ENCODE assay signal across 1 cellular context in the genomic region with DNA sequence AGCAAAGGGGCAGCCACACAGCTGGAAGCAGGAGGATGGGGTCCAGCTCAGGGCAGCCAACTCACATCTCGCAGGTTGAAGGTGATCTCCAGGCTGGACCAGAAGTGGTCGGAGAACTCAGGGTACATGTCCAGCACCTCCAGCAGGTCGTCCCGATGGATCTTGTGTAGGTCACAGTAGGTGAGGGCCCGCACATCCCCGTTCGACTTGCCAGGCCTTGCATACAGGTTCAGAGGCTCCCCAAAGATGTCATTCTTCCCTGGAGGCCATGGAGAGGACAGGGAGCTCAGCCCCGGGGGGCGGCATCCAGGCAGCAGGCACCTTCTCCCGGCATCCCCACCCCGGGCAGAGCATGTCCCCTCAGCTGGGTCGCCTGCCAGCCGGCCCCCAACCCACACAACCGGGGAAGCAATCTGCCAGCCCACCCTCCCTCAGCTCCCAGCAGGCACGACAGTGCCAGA.
TF ChIP-seq lines count a peak whose summit lies in the region.

No MANE protein-coding gene starts in this region.

TF ChIP-seq in K562, 482 proteins besides CTCF, POLR2A, EP300 and RAD21:
- TF ChIP-seq ETS2 (tag; IDR thresholded peaks at IDR 0.05; ENCODE audit: borderline replicate concordance, poor library complexity, severe bottlenecking) (no peak), MAFG (tag; conservative IDR thresholded peaks at IDR 0.05) (no peak), RBM22 (IDR thresholded peaks at IDR 0.05; ENCODE audit: low read depth, low read length, poor library complexity, severe bottlenecking) (peak; percentile 87), POLR2G (IDR thresholded peaks at IDR 0.05; ENCODE audit: low read depth, low read length) (peak; percentile 80), CXXC5 (CRISPR knock-in tag; IDR thresholded peaks at IDR 0.05) (no peak), PHF20 (IDR thresholded peaks at IDR 0.05; ENCODE audit: partially characterized antibody) (no peak), KLF10 (CRISPR knock-in tag; IDR thresholded peaks at IDR 0.05) (no peak), SRSF3 (IDR thresholded peaks at IDR 0.05; ENCODE audit: insufficient read depth, low read length) (no peak), ETV5 (CRISPR knock-in tag; IDR thresholded peaks at IDR 0.05; ENCODE audit: low read depth) (no peak), ATF1 (CRISPR knock-in tag; IDR thresholded peaks at IDR 0.05) (no peak), ATF1 (tag; IDR thresholded peaks at IDR 0.05) (no peak), BMI1 (IDR thresholded peaks at IDR 0.05; ENCODE audit: low read length) (no peak), GATA2 (CRISPR knock-in tag; IDR thresholded peaks at IDR 0.05) (no peak), MYNN (IDR thresholded peaks at IDR 0.05) (0 out of 2 replicates have a peak, but pooled peaks have one; percentile 53), MYNN (CRISPR knock-in tag; IDR thresholded peaks at IDR 0.05) (no peak), ZNF316 (IDR thresholded peaks at IDR 0.05) (no peak), POLR2AphosphoS2 (IDR thresholded peaks at IDR 0.05; ENCODE audit: low read length) (peak; percentile 87), NEUROD1 (IDR thresholded peaks at IDR 0.05; ENCODE audit: borderline replicate concordance, low read depth, low read length, partially characterized antibody) (no peak), ZNF77 (CRISPR knock-in tag; IDR thresholded peaks at IDR 0.05) (no peak), NFIC (IDR thresholded peaks at IDR 0.05) (no peak), FUS (optimal IDR thresholded peaks at IDR 0.05; ENCODE audit: low read depth, low read length) (no peak), ZBTB8A (IDR thresholded peaks at IDR 0.05; ENCODE audit: partially characterized antibody) (no peak), SP1 (CRISPR knock-in tag; IDR thresholded peaks at IDR 0.05) (0 out of 2 replicates have a peak, but pooled peaks have one; percentile 34), POLR2B (IDR thresholded peaks at IDR 0.05; ENCODE audit: low read depth, partially characterized antibody) (peak; percentile 62), NR2C2 (CRISPR knock-in tag; IDR thresholded peaks at IDR 0.05) (0 out of 2 replicates have a peak, but pooled peaks have one; percentile 14), NR2C2 (tag; IDR thresholded peaks at IDR 0.05) (no peak), SMARCB1 (IDR thresholded peaks at IDR 0.05; ENCODE audit: insufficient read length, low read depth) (no peak), RAD51 (IDR thresholded peaks at IDR 0.05; ENCODE audit: borderline replicate concordance, low read depth) (no peak), TSC22D4 (tag; IDR thresholded peaks at IDR 0.05) (no peak), COPS2 (conservative IDR thresholded peaks at IDR 0.05) (no peak), HMGN3 (IDR thresholded peaks at IDR 0.05; ENCODE audit: borderline replicate concordance, extremely low read depth, insufficient read length, low read depth, low read length) (peak; percentile 16), SUPT5H (IDR thresholded peaks at IDR 0.05) (peak; percentile 38; the same call in 1 of the 2 replicates), RBFOX2 (IDR thresholded peaks at IDR 0.05; ENCODE audit: low read depth, low read length) (peak; percentile 65)
- TF ChIP-seq, protein P1, sequence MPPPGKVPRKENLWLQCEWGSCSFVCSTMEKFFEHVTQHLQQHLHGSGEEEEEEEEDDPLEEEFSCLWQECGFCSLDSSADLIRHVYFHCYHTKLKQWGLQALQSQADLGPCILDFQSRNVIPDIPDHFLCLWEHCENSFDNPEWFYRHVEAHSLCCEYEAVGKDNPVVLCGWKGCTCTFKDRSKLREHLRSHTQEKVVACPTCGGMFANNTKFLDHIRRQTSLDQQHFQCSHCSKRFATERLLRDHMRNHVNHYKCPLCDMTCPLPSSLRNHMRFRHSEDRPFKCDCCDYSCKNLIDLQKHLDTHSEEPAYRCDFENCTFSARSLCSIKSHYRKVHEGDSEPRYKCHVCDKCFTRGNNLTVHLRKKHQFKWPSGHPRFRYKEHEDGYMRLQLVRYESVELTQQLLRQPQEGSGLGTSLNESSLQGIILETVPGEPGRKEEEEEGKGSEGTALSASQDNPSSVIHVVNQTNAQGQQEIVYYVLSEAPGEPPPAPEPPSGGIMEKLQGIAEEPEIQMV (tag; conservative IDR thresholded peaks at IDR 0.05; ENCODE audit: low read depth), result no peak
- TF ChIP-seq, protein P2, sequence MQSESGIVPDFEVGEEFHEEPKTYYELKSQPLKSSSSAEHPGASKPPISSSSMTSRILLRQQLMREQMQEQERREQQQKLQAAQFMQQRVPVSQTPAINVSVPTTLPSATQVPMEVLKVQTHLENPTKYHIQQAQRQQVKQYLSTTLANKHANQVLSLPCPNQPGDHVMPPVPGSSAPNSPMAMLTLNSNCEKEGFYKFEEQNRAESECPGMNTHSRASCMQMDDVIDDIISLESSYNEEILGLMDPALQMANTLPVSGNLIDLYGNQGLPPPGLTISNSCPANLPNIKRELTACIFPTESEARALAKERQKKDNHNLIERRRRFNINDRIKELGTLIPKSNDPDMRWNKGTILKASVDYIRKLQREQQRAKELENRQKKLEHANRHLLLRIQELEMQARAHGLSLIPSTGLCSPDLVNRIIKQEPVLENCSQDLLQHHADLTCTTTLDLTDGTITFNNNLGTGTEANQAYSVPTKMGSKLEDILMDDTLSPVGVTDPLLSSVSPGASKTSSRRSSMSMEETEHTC (IDR thresholded peaks at IDR 0.05), result no peak
- TF ChIP-seq, protein P3, sequence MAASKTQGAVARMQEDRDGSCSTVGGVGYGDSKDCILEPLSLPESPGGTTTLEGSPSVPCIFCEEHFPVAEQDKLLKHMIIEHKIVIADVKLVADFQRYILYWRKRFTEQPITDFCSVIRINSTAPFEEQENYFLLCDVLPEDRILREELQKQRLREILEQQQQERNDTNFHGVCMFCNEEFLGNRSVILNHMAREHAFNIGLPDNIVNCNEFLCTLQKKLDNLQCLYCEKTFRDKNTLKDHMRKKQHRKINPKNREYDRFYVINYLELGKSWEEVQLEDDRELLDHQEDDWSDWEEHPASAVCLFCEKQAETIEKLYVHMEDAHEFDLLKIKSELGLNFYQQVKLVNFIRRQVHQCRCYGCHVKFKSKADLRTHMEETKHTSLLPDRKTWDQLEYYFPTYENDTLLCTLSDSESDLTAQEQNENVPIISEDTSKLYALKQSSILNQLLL (CRISPR knock-in tag; IDR thresholded peaks at IDR 0.05; ENCODE audit: borderline replicate concordance), result no peak
- TF ChIP-seq, protein P4, sequence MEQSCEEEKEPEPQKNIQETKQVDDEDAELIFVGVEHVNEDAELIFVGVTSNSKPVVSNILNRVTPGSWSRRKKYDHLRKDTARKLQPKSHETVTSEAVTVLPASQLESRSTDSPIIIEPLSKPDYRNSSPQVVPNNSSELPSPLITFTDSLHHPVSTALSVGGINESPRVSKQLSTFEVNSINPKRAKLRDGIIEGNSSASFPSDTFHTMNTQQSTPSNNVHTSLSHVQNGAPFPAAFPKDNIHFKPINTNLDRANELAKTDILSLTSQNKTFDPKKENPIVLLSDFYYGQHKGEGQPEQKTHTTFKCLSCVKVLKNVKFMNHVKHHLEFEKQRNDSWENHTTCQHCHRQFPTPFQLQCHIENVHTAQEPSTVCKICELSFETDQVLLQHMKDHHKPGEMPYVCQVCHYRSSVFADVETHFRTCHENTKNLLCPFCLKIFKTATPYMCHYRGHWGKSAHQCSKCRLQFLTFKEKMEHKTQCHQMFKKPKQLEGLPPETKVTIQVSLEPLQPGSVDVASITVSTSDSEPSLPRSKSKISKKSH (CRISPR knock-in tag; IDR thresholded peaks at IDR 0.05), result no peak
- TF ChIP-seq, protein P5, sequence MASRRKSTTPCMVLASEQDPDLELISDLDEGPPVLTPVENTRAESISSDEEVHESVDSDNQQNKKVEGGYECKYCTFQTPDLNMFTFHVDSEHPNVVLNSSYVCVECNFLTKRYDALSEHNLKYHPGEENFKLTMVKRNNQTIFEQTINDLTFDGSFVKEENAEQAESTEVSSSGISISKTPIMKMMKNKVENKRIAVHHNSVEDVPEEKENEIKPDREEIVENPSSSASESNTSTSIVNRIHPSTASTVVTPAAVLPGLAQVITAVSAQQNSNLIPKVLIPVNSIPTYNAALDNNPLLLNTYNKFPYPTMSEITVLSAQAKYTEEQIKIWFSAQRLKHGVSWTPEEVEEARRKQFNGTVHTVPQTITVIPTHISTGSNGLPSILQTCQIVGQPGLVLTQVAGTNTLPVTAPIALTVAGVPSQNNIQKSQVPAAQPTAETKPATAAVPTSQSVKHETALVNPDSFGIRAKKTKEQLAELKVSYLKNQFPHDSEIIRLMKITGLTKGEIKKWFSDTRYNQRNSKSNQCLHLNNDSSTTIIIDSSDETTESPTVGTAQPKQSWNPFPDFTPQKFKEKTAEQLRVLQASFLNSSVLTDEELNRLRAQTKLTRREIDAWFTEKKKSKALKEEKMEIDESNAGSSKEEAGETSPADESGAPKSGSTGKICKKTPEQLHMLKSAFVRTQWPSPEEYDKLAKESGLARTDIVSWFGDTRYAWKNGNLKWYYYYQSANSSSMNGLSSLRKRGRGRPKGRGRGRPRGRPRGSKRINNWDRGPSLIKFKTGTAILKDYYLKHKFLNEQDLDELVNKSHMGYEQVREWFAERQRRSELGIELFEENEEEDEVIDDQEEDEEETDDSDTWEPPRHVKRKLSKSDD (conservative IDR thresholded peaks at IDR 0.05; ENCODE audit: low read length), result no peak
- TF ChIP-seq, protein P6, sequence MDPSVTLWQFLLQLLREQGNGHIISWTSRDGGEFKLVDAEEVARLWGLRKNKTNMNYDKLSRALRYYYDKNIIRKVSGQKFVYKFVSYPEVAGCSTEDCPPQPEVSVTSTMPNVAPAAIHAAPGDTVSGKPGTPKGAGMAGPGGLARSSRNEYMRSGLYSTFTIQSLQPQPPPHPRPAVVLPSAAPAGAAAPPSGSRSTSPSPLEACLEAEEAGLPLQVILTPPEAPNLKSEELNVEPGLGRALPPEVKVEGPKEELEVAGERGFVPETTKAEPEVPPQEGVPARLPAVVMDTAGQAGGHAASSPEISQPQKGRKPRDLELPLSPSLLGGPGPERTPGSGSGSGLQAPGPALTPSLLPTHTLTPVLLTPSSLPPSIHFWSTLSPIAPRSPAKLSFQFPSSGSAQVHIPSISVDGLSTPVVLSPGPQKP (CRISPR knock-in tag; IDR thresholded peaks at IDR 0.05), result no peak
- TF ChIP-seq, protein P7, sequence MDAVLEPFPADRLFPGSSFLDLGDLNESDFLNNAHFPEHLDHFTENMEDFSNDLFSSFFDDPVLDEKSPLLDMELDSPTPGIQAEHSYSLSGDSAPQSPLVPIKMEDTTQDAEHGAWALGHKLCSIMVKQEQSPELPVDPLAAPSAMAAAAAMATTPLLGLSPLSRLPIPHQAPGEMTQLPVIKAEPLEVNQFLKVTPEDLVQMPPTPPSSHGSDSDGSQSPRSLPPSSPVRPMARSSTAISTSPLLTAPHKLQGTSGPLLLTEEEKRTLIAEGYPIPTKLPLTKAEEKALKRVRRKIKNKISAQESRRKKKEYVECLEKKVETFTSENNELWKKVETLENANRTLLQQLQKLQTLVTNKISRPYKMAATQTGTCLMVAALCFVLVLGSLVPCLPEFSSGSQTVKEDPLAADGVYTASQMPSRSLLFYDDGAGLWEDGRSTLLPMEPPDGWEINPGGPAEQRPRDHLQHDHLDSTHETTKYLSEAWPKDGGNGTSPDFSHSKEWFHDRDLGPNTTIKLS (IDR thresholded peaks at IDR 0.05; ENCODE audit: borderline replicate concordance, low read depth), result no peak
- TF ChIP-seq, protein P8, sequence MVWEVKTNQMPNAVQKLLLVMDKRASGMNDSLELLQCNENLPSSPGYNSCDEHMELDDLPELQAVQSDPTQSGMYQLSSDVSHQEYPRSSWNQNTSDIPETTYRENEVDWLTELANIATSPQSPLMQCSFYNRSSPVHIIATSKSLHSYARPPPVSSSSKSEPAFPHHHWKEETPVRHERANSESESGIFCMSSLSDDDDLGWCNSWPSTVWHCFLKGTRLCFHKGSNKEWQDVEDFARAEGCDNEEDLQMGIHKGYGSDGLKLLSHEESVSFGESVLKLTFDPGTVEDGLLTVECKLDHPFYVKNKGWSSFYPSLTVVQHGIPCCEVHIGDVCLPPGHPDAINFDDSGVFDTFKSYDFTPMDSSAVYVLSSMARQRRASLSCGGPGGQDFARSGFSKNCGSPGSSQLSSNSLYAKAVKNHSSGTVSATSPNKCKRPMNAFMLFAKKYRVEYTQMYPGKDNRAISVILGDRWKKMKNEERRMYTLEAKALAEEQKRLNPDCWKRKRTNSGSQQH (CRISPR knock-in tag; IDR thresholded peaks at IDR 0.05), result no peak
- TF ChIP-seq, protein P9, sequence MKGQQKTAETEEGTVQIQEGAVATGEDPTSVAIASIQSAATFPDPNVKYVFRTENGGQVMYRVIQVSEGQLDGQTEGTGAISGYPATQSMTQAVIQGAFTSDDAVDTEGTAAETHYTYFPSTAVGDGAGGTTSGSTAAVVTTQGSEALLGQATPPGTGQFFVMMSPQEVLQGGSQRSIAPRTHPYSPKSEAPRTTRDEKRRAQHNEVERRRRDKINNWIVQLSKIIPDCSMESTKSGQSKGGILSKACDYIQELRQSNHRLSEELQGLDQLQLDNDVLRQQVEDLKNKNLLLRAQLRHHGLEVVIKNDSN (CRISPR knock-in tag; IDR thresholded peaks at IDR 0.05), result no peak
- TF ChIP-seq, protein P10, sequence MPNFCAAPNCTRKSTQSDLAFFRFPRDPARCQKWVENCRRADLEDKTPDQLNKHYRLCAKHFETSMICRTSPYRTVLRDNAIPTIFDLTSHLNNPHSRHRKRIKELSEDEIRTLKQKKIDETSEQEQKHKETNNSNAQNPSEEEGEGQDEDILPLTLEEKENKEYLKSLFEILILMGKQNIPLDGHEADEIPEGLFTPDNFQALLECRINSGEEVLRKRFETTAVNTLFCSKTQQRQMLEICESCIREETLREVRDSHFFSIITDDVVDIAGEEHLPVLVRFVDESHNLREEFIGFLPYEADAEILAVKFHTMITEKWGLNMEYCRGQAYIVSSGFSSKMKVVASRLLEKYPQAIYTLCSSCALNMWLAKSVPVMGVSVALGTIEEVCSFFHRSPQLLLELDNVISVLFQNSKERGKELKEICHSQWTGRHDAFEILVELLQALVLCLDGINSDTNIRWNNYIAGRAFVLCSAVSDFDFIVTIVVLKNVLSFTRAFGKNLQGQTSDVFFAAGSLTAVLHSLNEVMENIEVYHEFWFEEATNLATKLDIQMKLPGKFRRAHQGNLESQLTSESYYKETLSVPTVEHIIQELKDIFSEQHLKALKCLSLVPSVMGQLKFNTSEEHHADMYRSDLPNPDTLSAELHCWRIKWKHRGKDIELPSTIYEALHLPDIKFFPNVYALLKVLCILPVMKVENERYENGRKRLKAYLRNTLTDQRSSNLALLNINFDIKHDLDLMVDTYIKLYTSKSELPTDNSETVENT (CRISPR knock-in tag; IDR thresholded peaks at IDR 0.05), result no peak
